In the genomic region with DNA sequence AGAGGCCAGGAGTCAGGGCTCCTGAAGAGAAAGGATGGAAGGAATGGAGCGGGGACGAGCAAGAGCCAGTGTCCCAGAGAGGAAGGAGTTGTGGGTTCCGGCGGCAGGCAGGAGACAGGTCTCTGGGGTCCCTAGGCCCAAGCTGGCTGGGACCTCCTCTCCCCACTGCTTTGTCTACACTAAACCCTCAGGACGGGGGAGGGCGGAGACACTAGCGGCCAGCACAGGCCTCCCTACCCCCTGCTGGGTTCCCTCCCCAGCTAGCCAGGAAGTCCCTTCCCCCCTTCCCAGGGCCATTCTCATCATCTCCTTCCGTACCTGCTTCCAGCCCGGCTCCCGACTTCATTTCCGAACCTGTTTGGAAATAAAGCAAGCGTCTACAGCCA, we compare ENCODE assay signal across 15 cellular contexts.
"Had no signal": no experiment of that assay in that cellular context is flagged by ENCODE, and none has a peak within 500 bp of the region (broad histone marks: within the 10 kb centered on the region; RNA-seq: fewer than 3 reads in every experiment).

No MANE protein-coding gene starts in this region.

- H3K4me3 ChIP-seq: cardiac muscle cell, esophagus squamous epithelium, psoas muscle, stomach, testis, upper lobe of left lung had no signal

- H3K4me3 Mint-ChIP-seq: activated CD8-positive, alpha-beta memory T cell treated with anti-CD3 and anti-CD28 coated beads, Interleukin-2, amount 10 ng/mL, durations not matched to agents 7 days and 5 days; activated naive CD4-positive, alpha-beta T cell treated with anti-CD3 and anti-CD28 coated beads, Interleukin-2, amount 50 U/mL, for 24 hours had no signal

- ATAC-seq: activated CD8-positive, alpha-beta memory T cell treated with anti-CD3 and anti-CD28 coated beads, Interleukin-2, amount 10 ng/mL, durations not matched to agents 7 days and 5 days; psoas muscle; sciatic nerve had no signal

- H3K36me3 ChIP-seq: cardiac muscle cell, esophagus squamous epithelium, stomach, upper lobe of left lung had no signal

- DNase-seq: activated CD4-positive, alpha-beta T cell treated with anti-CD3 and anti-CD28 coated beads, Interleukin-2, amount 50 U/mL, for 4 hours; activated CD4-positive, CD25-positive, alpha-beta regulatory T cell treated with anti-CD3 and anti-CD28 coated beads, Interleukin-2, amount 50 U/mL, for 72 hours; activated CD8-positive, alpha-beta memory T cell treated with anti-CD3 and anti-CD28 coated beads, Interleukin-2, amount 10 ng/mL, durations not matched to agents 7 days and 5 days; activated T-cell treated with anti-CD3 and anti-CD28 coated beads, Interleukin-2, amount 50 U/mL, for 1 hour; esophagus squamous epithelium; hypothalamus; psoas muscle; stomach; T-helper 2 cell; testis had no signal

- H3K27ac Mint-ChIP-seq: activated CD8-positive, alpha-beta memory T cell treated with anti-CD3 and anti-CD28 coated beads, Interleukin-2, amount 10 ng/mL, durations not matched to agents 7 days and 5 days; activated naive CD4-positive, alpha-beta T cell treated with anti-CD3 and anti-CD28 coated beads, Interleukin-2, amount 50 U/mL, for 24 hours; nephron had no signal

- H3K27ac ChIP-seq: cardiac muscle cell, esophagus squamous epithelium, psoas muscle, stomach, testis, upper lobe of left lung had no signal

- H3K9me3 Mint-ChIP-seq: activated naive CD4-positive, alpha-beta T cell treated with anti-CD3 and anti-CD28 coated beads, Interleukin-2, amount 50 U/mL, for 24 hours; nephron had no signal

- H3K4me1 ChIP-seq: psoas muscle had no signal

- H3K9me3 ChIP-seq: esophagus squamous epithelium, psoas muscle, stomach, testis, upper lobe of left lung had no signal

- H3K27me3 Mint-ChIP-seq: activated CD8-positive, alpha-beta memory T cell treated with anti-CD3 and anti-CD28 coated beads, Interleukin-2, amount 10 ng/mL, durations not matched to agents 7 days and 5 days; activated naive CD4-positive, alpha-beta T cell treated with anti-CD3 and anti-CD28 coated beads, Interleukin-2, amount 50 U/mL, for 24 hours had no signal

- H3K36me3 Mint-ChIP-seq: activated CD8-positive, alpha-beta memory T cell treated with anti-CD3 and anti-CD28 coated beads, Interleukin-2, amount 10 ng/mL, durations not matched to agents 7 days and 5 days; activated naive CD4-positive, alpha-beta T cell treated with anti-CD3 and anti-CD28 coated beads, Interleukin-2, amount 50 U/mL, for 24 hours had no signal

- H3K4me1 Mint-ChIP-seq: activated CD8-positive, alpha-beta memory T cell treated with anti-CD3 and anti-CD28 coated beads, Interleukin-2, amount 10 ng/mL, durations not matched to agents 7 days and 5 days; activated naive CD4-positive, alpha-beta T cell treated with anti-CD3 and anti-CD28 coated beads, Interleukin-2, amount 50 U/mL, for 24 hours had no signal

- H3K27me3 ChIP-seq: cardiac muscle cell, stomach, testis, upper lobe of left lung had no signal
